Comparison of ENCODE assay signal across 8 cellular contexts in genomic region chr2:39593439-39594393, GRCh38.
DNase-seq lines count a peak whose midpoint lies in the region; ATAC-seq and TF ChIP-seq lines count a peak whose summit lies in the region.

No MANE protein-coding gene starts in this region.

- TF ChIP-seq CTCF in GM06990 (IDR thresholded peaks at IDR 0.05; ENCODE audit: insufficient read depth, low read length, poor library complexity, severe bottlenecking) (peak; percentile 53), RWPE2 (IDR thresholded peaks at IDR 0.05; ENCODE audit: poor library complexity, severe bottlenecking) (peak; percentile 57)

- H3K4me3 ChIP-seq in GM06990 (replicated peaks; ENCODE audit: low read depth, low read length): no peak overlapping the region
- no peak overlapping the region for H3K4me3 ChIP-seq in RWPE2 (ENCODE audit: severe bottlenecking)

- no peak overlapping the region for H3K27ac ChIP-seq in RWPE2 (ENCODE audit: poor library complexity, severe bottlenecking)

- peak; percentile 77 for ATAC-seq in RWPE2 (ENCODE audit: low read depth)
- ATAC-seq in HG02840 (IDR thresholded peaks at IDR 0.05; ENCODE audit: low FRiP score, unreplicated experiment): no peak
- no peak for ATAC-seq in HG03469 (IDR thresholded peaks at IDR 0.05; ENCODE audit: unreplicated experiment)

- H3K4me1 ChIP-seq in RWPE2 (ENCODE audit: insufficient read depth, poor library complexity, severe bottlenecking): no peaks in the 10 kb centered on the region

- H3K36me3 ChIP-seq in GM06990 (ENCODE audit: control insufficient read depth, insufficient read depth, low read length) (no peaks in the 10 kb centered on the region), RWPE2 (ENCODE audit: low read depth) (no peaks in the 10 kb centered on the region)

- no peaks in the 10 kb centered on the region; the same call in 1 of the 2 replicates for H3K27me3 ChIP-seq in GM06990 (replicated peaks; ENCODE audit: control insufficient read depth, insufficient read depth, low read length)
- no peaks in the 10 kb centered on the region for H3K27me3 ChIP-seq in RWPE2 (ENCODE audit: insufficient read depth, poor library complexity, severe bottlenecking)

- no peaks in the 10 kb centered on the region for H3K9me3 ChIP-seq in RWPE2 (ENCODE audit: severe bottlenecking)

- DNase-seq in GM06990 (ENCODE audit: extremely low read depth, insufficient read length) (no peak), HPDE6-E6E7 (ENCODE audit: extremely low spot score) (peak; percentile 37), RWPE2 (ENCODE audit: low spot score) (no peak), fibroblast of gingiva (ENCODE audit: low read depth) (peak; percentile 64), non-pigmented ciliary epithelial cell (ENCODE audit: low read depth) (peak; percentile 73), NCI-H1105 (lab: John Stamatoyannopoulos, UW) (no peak)

Comparison
In these comparisons a context has a peak if more than half of its experiments do, and no peak if none do; other contexts are left out.
1. DNase-seq: peak in HPDE6-E6E7 (single experiment), fibroblast of gingiva (single experiment) and non-pigmented ciliary epithelial cell (single experiment); none in GM06990 (single experiment), RWPE2 (single experiment) and NCI-H1105 (single experiment).